ENCODE assay signal across 20 cellular contexts in genomic region chr10:68043030-68043429, GRCh38. TPM values are rescaled to one million over a fixed set of nuclear protein-coding genes. Genes with fewer than 3 reads are reported as not detected.
DNase-seq lines count a peak whose midpoint lies in the region; ATAC-seq, FAIRE-seq and TF ChIP-seq lines count a peak whose summit lies in the region.
"Had no signal": no experiment of that assay in that cellular context is flagged by ENCODE, and none has a peak within 500 bp of the region (broad histone marks: within the 10 kb centered on the region; RNA-seq: fewer than 3 reads in every experiment).

No MANE protein-coding gene starts in this region.

- H3K4me2 ChIP-seq in smooth muscle cell: peak overlapping the region; percentile 19

- H2AFZ ChIP-seq in smooth muscle cell (ENCODE audit: low read depth): no peak overlapping the region

- H3F3A ChIP-seq in smooth muscle cell (ENCODE audit: low read depth): peaks cover 7% of the 10 kb centered on the region

- peaks cover 6% of the 10 kb centered on the region for H3K36me3 ChIP-seq in brain microvascular endothelial cell (replicated peaks)
- H3K36me3 ChIP-seq in smooth muscle cell (ENCODE audit: low read depth): peaks cover 10% of the 10 kb centered on the region

- TF ChIP-seq CTCF in brain microvascular endothelial cell (IDR thresholded peaks at IDR 0.05; ENCODE audit: low read depth, low read length, missing control alignments) (no peak), smooth muscle cell (IDR thresholded peaks at IDR 0.05; ENCODE audit: borderline replicate concordance, insufficient read depth, poor library complexity, severe bottlenecking) (no peak), coronary artery (IDR thresholded peaks at IDR 0.05) (no peak)

- FAIRE-seq in frontal cortex (lab: Jason Lieb, UNC): no peak
- FAIRE-seq: endometrium, H1, islet of Langerhans had no signal

- H3K4me1 ChIP-seq in smooth muscle cell (ENCODE audit: low read depth): peaks cover 6% of the 10 kb centered on the region

- in situ Hi-C loops in brain microvascular endothelial cell (cut with HindIII; ENCODE audit: low pct_ligation_motif_present, low sequenced_read_pairs): no loop called here

- no peak for DNase-seq in activated naive CD4-positive, alpha-beta T cell treated with Interleukin-2 at 50 U/mL for 16 hours
- no peak for DNase-seq in brain microvascular endothelial cell
- no peak for DNase-seq in smooth muscle cell (lab: John Stamatoyannopoulos, UW; ENCODE audit: unreplicated experiment)
- DNase-seq in frontal cortex (ENCODE audit: low spot score in 2 of 2): no peak
- no peak for DNase-seq in immature natural killer cell
- DNase-seq in coronary artery (ENCODE audit: low spot score): no peak
- DNase-seq: activated effector memory CD4-positive, alpha-beta T cell treated with anti-CD3 and anti-CD28 coated beads, Interleukin-2, amount 50 U/mL, for 16 hours; AML-193; NCI-H1048; right cardiac atrium; SIG-M5; stimulated activated CD8-positive, alpha-beta memory T cell treated with anti-CD3 and anti-CD28 coated beads, Interleukin-4, amount 100 ng/mL, for 48 hours; T1000; tibial artery had no signal

- H3K4me3 ChIP-seq in brain microvascular endothelial cell (ENCODE audit: low read depth, low read length) (no peak overlapping the region), smooth muscle cell (no peak overlapping the region), coronary artery (no peak overlapping the region)
- H3K4me3 ChIP-seq: tibial artery had no signal

- peak overlapping the region; percentile 16 for H3K27ac ChIP-seq in brain microvascular endothelial cell
- peak overlapping the region; percentile 64 for H3K27ac ChIP-seq in smooth muscle cell (ENCODE audit: low read depth)
- H3K27ac ChIP-seq in coronary artery: no peak overlapping the region
- H3K27ac ChIP-seq: tibial artery had no signal

- H4K20me1 ChIP-seq in smooth muscle cell (ENCODE audit: low read depth): peaks cover 38% of the 10 kb centered on the region

- peak; percentile 50 for ATAC-seq in HG02885 (IDR thresholded peaks at IDR 0.05; ENCODE audit: poor library complexity, unreplicated experiment)
- ATAC-seq: right cardiac atrium had no signal

- no peaks in the 10 kb centered on the region for H3K27me3 ChIP-seq in brain microvascular endothelial cell (replicated peaks)
- no peaks in the 10 kb centered on the region for H3K27me3 ChIP-seq in smooth muscle cell (ENCODE audit: low read depth)
- H3K27me3 ChIP-seq: tibial artery had no signal

- peaks cover 44% of the 10 kb centered on the region for H3K4me1 Mint-ChIP-seq in activated naive CD4-positive, alpha-beta T cell treated with anti-CD3 and anti-CD28 coated beads, Interleukin-2, amount 50 U/mL, for 24 hours
- H3K4me1 Mint-ChIP-seq in immature natural killer cell: peaks cover 13 to 23% of the 10 kb centered on the region in 2 donors

- peaks cover 6% of the 10 kb centered on the region for H3K36me3 Mint-ChIP-seq in activated naive CD4-positive, alpha-beta T cell treated with anti-CD3 and anti-CD28 coated beads, Interleukin-2, amount 50 U/mL, for 24 hours
- H3K36me3 Mint-ChIP-seq in immature natural killer cell: no peaks in the 10 kb centered on the region

- H3K27ac Mint-ChIP-seq in activated naive CD4-positive, alpha-beta T cell treated with anti-CD3 and anti-CD28 coated beads, Interleukin-2, amount 50 U/mL, for 24 hours: peak overlapping the region; percentile 65
- H3K27ac Mint-ChIP-seq in immature natural killer cell: no peak overlapping the region

- peaks cover 20% of the 10 kb centered on the region for H3K79me2 ChIP-seq in smooth muscle cell (ENCODE audit: low read depth)

- no peaks in the 10 kb centered on the region for H3K9me3 Mint-ChIP-seq in activated naive CD4-positive, alpha-beta T cell treated with anti-CD3 and anti-CD28 coated beads, Interleukin-2, amount 50 U/mL, for 24 hours
- no peaks in the 10 kb centered on the region for H3K9me3 Mint-ChIP-seq in immature natural killer cell
- H3K9me3 Mint-ChIP-seq: central memory CD8-positive, alpha-beta T cell had no signal

- no peaks in the 10 kb centered on the region for H3K27me3 Mint-ChIP-seq in activated naive CD4-positive, alpha-beta T cell treated with anti-CD3 and anti-CD28 coated beads, Interleukin-2, amount 50 U/mL, for 24 hours
- H3K27me3 Mint-ChIP-seq in immature natural killer cell (ENCODE audit: low read depth in 3 of 3): no peaks in the 10 kb centered on the region
- H3K27me3 Mint-ChIP-seq: central memory CD8-positive, alpha-beta T cell had no signal

- no peak overlapping the region for H3K9ac ChIP-seq in smooth muscle cell (ENCODE audit: low read depth)

- no peak overlapping the region for H3K4me3 Mint-ChIP-seq in activated naive CD4-positive, alpha-beta T cell treated with anti-CD3 and anti-CD28 coated beads, Interleukin-2, amount 50 U/mL, for 24 hours
- H3K4me3 Mint-ChIP-seq in immature natural killer cell: no peak overlapping the region
- H3K4me3 Mint-ChIP-seq: central memory CD8-positive, alpha-beta T cell had no signal

- H3K9me3 ChIP-seq in smooth muscle cell (replicated peaks; ENCODE audit: low read depth): no peaks in the 10 kb centered on the region
- H3K9me3 ChIP-seq: tibial artery had no signal

RNA-seq across cellular contexts. Expression of gene HERC4, which starts 32.1 kb away (rescaled TPM):
- total RNA-seq in smooth muscle cell: 41.2 and 54.3 TPM in 2 replicates
- polyA plus RNA-seq in smooth muscle cell: 19.5 and 20.5 TPM in 2 replicates
- 72.6 TPM for total RNA-seq in frontal cortex
- 10 to 100 TPM in 2 of 3 donors, 1 to 10 TPM in 1; 9.6 to 20.7 (median 12.7) TPM for polyA plus RNA-seq in immature natural killer cell

Comparison
In these comparisons a context has a peak if more than half of its experiments do, and no peak if none do; other contexts are left out.
1. H3K27ac ChIP-seq: peak in brain microvascular endothelial cell (single experiment) and smooth muscle cell (single experiment); none in coronary artery (0 of 2).